8 cellular contexts compared by ENCODE assay signal in genomic region chr9:74952281-74953151, GRCh38. TPM values are rescaled to one million over a fixed set of nuclear protein-coding genes. Genes with fewer than 3 reads are reported as not detected.
DNase-seq lines count a peak whose midpoint lies in the region; TF ChIP-seq lines count a peak whose summit lies in the region.

C9orf40 (minus strand) TSS chr9:74952912; CDS start chr9:74952611, 301 bp downstream.

- H3K4me1 ChIP-seq in HAP-1, result peaks cover 15% of the 10 kb centered on the region
- peaks cover 3% of the 10 kb centered on the region for H3K4me1 ChIP-seq in stomach smooth muscle (ENCODE audit: control insufficient read depth, insufficient read depth, low read length)

- H3K36me3 Mint-ChIP-seq in neural crest cell (ENCODE audit: low read depth), result no peaks in the 10 kb centered on the region

- H3K9me3 ChIP-seq in HAP-1 (no peaks in the 10 kb centered on the region), stomach smooth muscle (ENCODE audit: control insufficient read depth in 2 of 2, low read length in 2 of 2) (no peaks in the 10 kb centered on the region)

- H3K27me3 ChIP-seq in HAP-1 (ENCODE audit: low read depth) (no peaks in the 10 kb centered on the region), stomach smooth muscle (ENCODE audit: control insufficient read depth in 1 of 2, insufficient read depth in 2 of 2, low read length in 2 of 2) (no peaks in the 10 kb centered on the region)

- no peaks in the 10 kb centered on the region for H3K27me3 Mint-ChIP-seq in neural crest cell (ENCODE audit: low read depth)

- H3K4me3 Mint-ChIP-seq in neural crest cell, result peak within 1 kb of the TSS; percentile 98

- peak within 1 kb of the TSS; percentile 85 for H3K27ac Mint-ChIP-seq in neural crest cell (ENCODE audit: unreplicated experiment)

- H3K4me1 Mint-ChIP-seq in neural crest cell, result peaks cover 22% of the 10 kb centered on the region

- H3K36me3 ChIP-seq in HAP-1 (replicated peaks) (no peaks in the 10 kb centered on the region; the same call in 1 of the 2 replicates), stomach smooth muscle (ENCODE audit: control insufficient read depth in 2 of 2, insufficient read depth in 2 of 2, low read length in 2 of 2) (no peaks in the 10 kb centered on the region)

- TF ChIP-seq CTCF in neural crest cell (conservative IDR thresholded peaks at IDR 0.05), result peak; percentile 84

- DNase-seq in GF-D8 (lab: John Stamatoyannopoulos, UW) (peak; percentile 71), HAP-1 (ENCODE audit: low spot score in 2 of 2) (peak; percentile 78 to 93), M059J (ENCODE audit: low read depth) (peak; percentile 87), fibroblast of the conjunctiva (ENCODE audit: low read depth) (peak; percentile 73), neural crest cell (ENCODE audit: low read depth, low spot score) (peak; percentile 89)
- peak; percentile 87 for DNase-seq in activated T-helper 9 cell treated with anti-CD3 and anti-CD28 coated beads, Interleukin-2, amount 50 U/mL, for 16 hours (ENCODE audit: low read depth)

- H3K27ac ChIP-seq in stomach smooth muscle (ENCODE audit: low read length), result peak within 1 kb of the TSS; percentile 93

- no peaks in the 10 kb centered on the region for H3K9me3 Mint-ChIP-seq in neural crest cell

- peak within 1 kb of the TSS; percentile 88 to 94 for H3K9ac ChIP-seq in stomach smooth muscle (ENCODE audit: low read length in 2 of 2)

- in situ Hi-C loops in HAP-1 (cut with MboI; ENCODE audit: low sequenced_read_pairs), result loop anchor here (10.0 kb wide), 1 partner anchor 122 kb away; no protein-coding TSS in a partner anchor

- peak; percentile 86 for TF ChIP-seq POLR2A in Raji (IDR thresholded peaks at IDR 0.05; ENCODE audit: insufficient read depth, low read depth, low read length)

- H3K4me3 ChIP-seq in HAP-1, result peak within 1 kb of the TSS; percentile 73
- peak within 1 kb of the TSS; percentile 74 to 93 for H3K4me3 ChIP-seq in stomach smooth muscle (ENCODE audit: low read length in 2 of 2)

RNA-seq across cellular contexts. Expression of gene C9orf40, which starts in this region (rescaled TPM):
- 21.6 and 29.2 TPM in 2 replicates for total RNA-seq in M059J (2014; rRNA removed; shearing (Covaris generic))
- 12.7 and 13.4 TPM in 2 replicates for total RNA-seq in neural crest cell

Comparison
In these comparisons a context has a peak if more than half of its experiments do, and no peak if none do; other contexts are left out.
1. Peak in every context shown above with its lines: DNase-seq, H3K4me3 ChIP-seq and H3K27ac ChIP-seq.